ENCODE assay signal across 33 cellular contexts in genomic region chr2:135095591-135095990, GRCh38. TPM values are rescaled to one million over a fixed set of nuclear protein-coding genes. Genes with fewer than 3 reads are reported as not detected.
"Had no signal": no experiment of that assay in that cellular context is flagged by ENCODE, and none has a peak within 500 bp of the region (broad histone marks: within the 10 kb centered on the region; RNA-seq: fewer than 3 reads in every experiment).

No MANE protein-coding gene starts in this region.

- H3K27me3 Mint-ChIP-seq: activated naive CD8-positive, alpha-beta T cell treated with anti-CD3 and anti-CD28 coated beads, Interleukin-2, amount 10 ng/mL, durations not matched to agents 7 days and 5 days; central memory CD8-positive, alpha-beta T cell; naive thymus-derived CD4-positive, alpha-beta T cell had no signal

- H2AFZ ChIP-seq: hepatocyte had no signal

- ATAC-seq: gastroesophageal sphincter; left colon; naive thymus-derived CD4-positive, alpha-beta T cell; sciatic nerve; stimulated activated naive CD8-positive, alpha-beta T cell treated with anti-CD3 and anti-CD28 coated beads, Interleukin-15, Interleukin-2, amounts not matched to agents 100 U/mL and 50 U/mL, for 24 hours had no signal

- H3K4me1 ChIP-seq: prostate gland, testis had no signal

- H3K36me3 ChIP-seq: ovary, prostate gland had no signal

- H3K27ac Mint-ChIP-seq: activated naive CD4-positive, alpha-beta T cell treated with anti-CD3 and anti-CD28 coated beads for 36 hours; activated naive CD8-positive, alpha-beta T cell treated with anti-CD3 and anti-CD28 coated beads, Interleukin-2, amount 10 ng/mL, durations not matched to agents 7 days and 5 days; activated T-helper 1 cell treated with anti-CD3 and anti-CD28 coated beads, Interleukin-12 subunit alpha, Interleukin-12 subunit beta, Interleukin-2, Interleukin-4 antibody, amounts not matched to agents 30 ng/mL and 10 ng/mL and 1 ng/mL, durations not matched to agents 14 hours and 24 hours and 36 hours; naive thymus-derived CD4-positive, alpha-beta T cell had no signal

- H3K4me2 ChIP-seq: hepatocyte had no signal

- DNase-seq: activated CD4-positive, alpha-beta T cell treated with anti-CD3 and anti-CD28 coated beads for 4 hours; activated CD4-positive, alpha-beta T cell treated with anti-CD3 and anti-CD28 coated beads, Interleukin-2, amount 50 U/mL, for 4 hours; activated effector memory CD4-positive, alpha-beta T cell treated with anti-CD3 and anti-CD28 coated beads, Interleukin-2, amount 50 U/mL, for 16 hours; activated naive CD4-positive, alpha-beta T cell treated with anti-CD3 and anti-CD28 coated beads for 36 hours; activated naive CD8-positive, alpha-beta T cell treated with anti-CD3 and anti-CD28 coated beads, Interleukin-2, amount 10 ng/mL, durations not matched to agents 7 days and 5 days; activated T-cell treated with anti-CD3 and anti-CD28 coated beads for 4 hours; amygdala; dermis blood vessel endothelial cell; effector CD4-positive, alpha-beta T cell; erythroblast; kidney; left colon; midbrain; naive thymus-derived CD4-positive, alpha-beta T cell; ovary; retina; stimulated activated CD4-positive, alpha-beta T cell treated with anti-CD3 and anti-CD28 coated beads, Interleukin-12 subunit alpha, Interleukin-12 subunit beta, amount 100 ng/mL, for 4 hours; stimulated activated CD4-positive, alpha-beta T cell treated with anti-CD3 and anti-CD28 coated beads, Interleukin-4, amount 100 ng/mL, for 1 hour; stimulated activated naive CD8-positive, alpha-beta T cell treated with anti-CD3 and anti-CD28 coated beads, Interleukin-15, Interleukin-2, amounts not matched to agents 100 U/mL and 50 U/mL, for 24 hours; T-helper 9 cell; testis; trophoblast cell had no signal

- H3K27me3 ChIP-seq: gastroesophageal sphincter, hepatocyte, ovary, testis had no signal

- H3K27ac ChIP-seq: gastroesophageal sphincter, hepatocyte, ovary, prostate gland, skin epidermis, testis, VCaP had no signal

- H3K4me1 Mint-ChIP-seq: central memory CD8-positive, alpha-beta T cell had no signal

- H3K9me3 Mint-ChIP-seq: activated naive CD4-positive, alpha-beta T cell treated with anti-CD3 and anti-CD28 coated beads for 36 hours; activated naive CD8-positive, alpha-beta T cell treated with anti-CD3 and anti-CD28 coated beads, Interleukin-2, amount 10 ng/mL, durations not matched to agents 7 days and 5 days; activated T-helper 1 cell treated with anti-CD3 and anti-CD28 coated beads, Interleukin-12 subunit alpha, Interleukin-12 subunit beta, Interleukin-2, Interleukin-4 antibody, amounts not matched to agents 30 ng/mL and 10 ng/mL and 1 ng/mL, durations not matched to agents 14 hours and 24 hours and 36 hours; central memory CD8-positive, alpha-beta T cell; naive thymus-derived CD4-positive, alpha-beta T cell had no signal

- H3K9me3 ChIP-seq: gastroesophageal sphincter, ovary, prostate gland, testis had no signal

- H3K4me3 Mint-ChIP-seq: activated naive CD4-positive, alpha-beta T cell treated with anti-CD3 and anti-CD28 coated beads for 36 hours; activated naive CD8-positive, alpha-beta T cell treated with anti-CD3 and anti-CD28 coated beads, Interleukin-2, amount 10 ng/mL, durations not matched to agents 7 days and 5 days; activated T-helper 1 cell treated with anti-CD3 and anti-CD28 coated beads, Interleukin-12 subunit alpha, Interleukin-12 subunit beta, Interleukin-2, Interleukin-4 antibody, amounts not matched to agents 30 ng/mL and 10 ng/mL and 1 ng/mL, durations not matched to agents 14 hours and 24 hours and 36 hours; central memory CD8-positive, alpha-beta T cell; naive thymus-derived CD4-positive, alpha-beta T cell had no signal

- H3K4me3 ChIP-seq: gastroesophageal sphincter, hepatocyte, ovary, prostate gland, skin epidermis, testis had no signal

RNA-seq across cellular contexts. Expression of gene MAP3K19, which starts 48.3 kb away (rescaled TPM):
- total RNA-seq: activated naive CD4-positive, alpha-beta T cell treated with anti-CD3 and anti-CD28 coated beads for 36 hours; activated naive CD8-positive, alpha-beta T cell treated with anti-CD3 and anti-CD28 coated beads, Interleukin-2, amount 10 ng/mL, durations not matched to agents 7 days and 5 days; activated T-helper 1 cell treated with anti-CD3 and anti-CD28 coated beads, Interleukin-12 subunit alpha, Interleukin-12 subunit beta, Interleukin-2, Interleukin-4 antibody, amounts not matched to agents 30 ng/mL and 10 ng/mL and 1 ng/mL, durations not matched to agents 14 hours and 24 hours and 36 hours; dermis blood vessel endothelial cell; gastroesophageal sphincter; hepatocyte; kidney; left colon; liver; T-helper 1 cell treated with Interleukin-12 subunit alpha and Interleukin-12 subunit beta and Interleukin-4 antibody, amounts not matched to agents 30 ng/mL and 1 ng/mL, for 36 hours had no signal
- polyA plus RNA-seq: hepatocyte; liver; naive thymus-derived CD4-positive, alpha-beta T cell; neural cell had no signal
